Comparison of ENCODE assay signal across 2 cellular contexts in the genomic region with DNA sequence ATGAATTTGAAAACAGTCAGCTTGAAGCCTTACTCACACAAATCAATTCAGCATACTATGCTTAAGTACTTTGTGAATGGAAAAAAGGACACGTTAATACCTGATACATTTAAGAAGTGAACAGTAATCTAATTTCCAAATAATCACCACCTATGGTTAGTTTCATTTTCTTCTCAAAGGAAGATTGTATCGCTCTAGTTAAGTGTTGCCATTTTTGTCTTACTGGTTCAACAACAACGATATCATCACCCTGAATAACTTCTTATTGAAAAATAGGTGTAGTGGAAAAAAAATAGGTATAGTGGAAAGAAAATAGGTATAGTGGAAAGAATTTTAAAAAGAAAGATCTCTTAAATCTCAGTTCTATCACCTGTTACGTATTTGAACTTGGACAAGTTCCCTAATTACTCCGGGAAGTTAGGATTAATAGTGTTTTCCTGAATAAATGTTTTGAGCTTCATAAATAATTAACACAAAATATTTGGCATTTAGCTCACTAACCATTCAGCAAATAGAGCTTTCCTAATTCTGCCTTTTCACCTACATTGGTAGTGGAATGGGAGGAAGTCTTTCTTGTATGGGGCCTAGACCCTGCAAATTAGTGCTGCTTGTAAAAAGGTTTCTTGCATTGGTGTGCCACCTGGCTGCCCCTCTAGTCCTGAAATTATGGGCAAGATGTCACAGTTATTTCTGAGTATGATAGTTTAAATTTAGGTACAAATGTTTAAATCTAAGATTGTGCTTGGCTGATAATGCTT.
TF ChIP-seq lines count a peak whose summit lies in the region.

No MANE protein-coding gene starts in this region.

TF ChIP-seq in SK-N-SH, 30 proteins besides CTCF, POLR2A, EP300 and RAD21 (continued from another document):
- TF ChIP-seq REST (IDR thresholded peaks at IDR 0.05; ENCODE audit: low read depth, low read length) (no peak), FOXJ3 (CRISPR knock-in tag; IDR thresholded peaks at IDR 0.05) (no peak), MXI1 (IDR thresholded peaks at IDR 0.05; ENCODE audit: low read depth, low read length) (no peak), RCOR1 (IDR thresholded peaks at IDR 0.05; ENCODE audit: low read length) (no peak), FOXM1 (IDR thresholded peaks at IDR 0.05; ENCODE audit: low read depth) (no peak), EZH2phosphoT487 (IDR thresholded peaks at IDR 0.05; ENCODE audit: borderline replicate concordance, low read depth) (no peak), NFIC (IDR thresholded peaks at IDR 0.05; ENCODE audit: borderline replicate concordance) (no peak)
- TF ChIP-seq, protein P1, sequence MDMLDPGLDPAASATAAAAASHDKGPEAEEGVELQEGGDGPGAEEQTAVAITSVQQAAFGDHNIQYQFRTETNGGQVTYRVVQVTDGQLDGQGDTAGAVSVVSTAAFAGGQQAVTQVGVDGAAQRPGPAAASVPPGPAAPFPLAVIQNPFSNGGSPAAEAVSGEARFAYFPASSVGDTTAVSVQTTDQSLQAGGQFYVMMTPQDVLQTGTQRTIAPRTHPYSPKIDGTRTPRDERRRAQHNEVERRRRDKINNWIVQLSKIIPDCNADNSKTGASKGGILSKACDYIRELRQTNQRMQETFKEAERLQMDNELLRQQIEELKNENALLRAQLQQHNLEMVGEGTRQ (IDR thresholded peaks at IDR 0.05; ENCODE audit: borderline replicate concordance, low read depth, low read length) = no peak
TF ChIP-seq in SK-N-SH: peak in this region for 0.

TF ChIP-seq in SK-N-SH treated with all-trans-retinoic acid at 6 μM for 48 hours, 23 proteins besides CTCF, POLR2A, EP300 and RAD21 (continued from another document):
- TF ChIP-seq TSHZ2 (CRISPR knock-in tag; IDR thresholded peaks at IDR 0.05) = no peak
- no peak for TF ChIP-seq SNAI2 (CRISPR knock-in tag; IDR thresholded peaks at IDR 0.05)
- TF ChIP-seq CSDC2 (CRISPR knock-in tag; IDR thresholded peaks at IDR 0.05) = no peak
- no peak for TF ChIP-seq TCF4 (CRISPR knock-in tag; IDR thresholded peaks at IDR 0.05; ENCODE audit: borderline replicate concordance)
- no peak for TF ChIP-seq ARNTL (CRISPR knock-in tag; IDR thresholded peaks at IDR 0.05; ENCODE audit: borderline replicate concordance, low read depth)
- TF ChIP-seq ZNF70 (CRISPR knock-in tag; IDR thresholded peaks at IDR 0.05) = no peak
- TF ChIP-seq CSRNP3 (CRISPR knock-in tag; IDR thresholded peaks at IDR 0.05) = no peak
- no peak for TF ChIP-seq RARB (CRISPR knock-in tag; IDR thresholded peaks at IDR 0.05)
- no peak for TF ChIP-seq BACH2 (CRISPR knock-in tag; IDR thresholded peaks at IDR 0.05; ENCODE audit: borderline replicate concordance)
- no peak for TF ChIP-seq PPARA (CRISPR knock-in tag; IDR thresholded peaks at IDR 0.05; ENCODE audit: borderline replicate concordance)
TF ChIP-seq in SK-N-SH treated with all-trans-retinoic acid at 6 μM for 48 hours: peak in this region for 0.
